1 cellular context compared by ENCODE assay signal in the genomic region with DNA sequence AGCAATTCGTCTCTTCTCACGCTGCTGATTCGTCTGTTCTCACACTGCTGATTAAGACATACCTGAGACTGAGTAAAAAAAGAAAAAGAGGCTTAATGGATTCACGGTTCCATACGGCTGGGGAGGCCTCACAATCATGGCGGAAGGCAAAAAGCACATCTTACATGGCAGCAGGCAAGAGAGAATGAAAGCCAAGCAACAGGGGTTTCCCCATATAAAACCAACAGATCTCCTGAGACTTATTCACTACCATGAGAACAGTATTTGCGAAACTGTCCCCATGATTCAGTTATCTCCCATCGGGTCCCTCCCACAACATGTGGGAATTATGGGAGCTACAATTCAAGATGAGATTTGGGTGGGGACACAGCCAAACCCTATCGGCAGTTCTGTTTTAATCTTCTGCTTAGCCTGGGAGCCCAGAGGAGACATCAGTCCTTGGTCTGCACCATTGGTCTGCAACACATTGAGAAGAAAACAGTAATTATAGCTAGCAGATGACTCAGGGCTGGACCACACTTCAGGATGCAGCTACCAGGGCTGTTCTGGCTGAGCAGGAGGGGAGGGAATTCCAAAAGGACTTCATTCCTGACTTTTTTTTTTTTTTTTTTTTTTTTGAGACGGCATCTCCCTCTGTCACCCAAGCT.
TF ChIP-seq lines count a peak whose summit lies in the region.

No MANE protein-coding gene starts in this region.

TF ChIP-seq in HepG2, 621 proteins besides CTCF, POLR2A, EP300 and RAD21 (continued from another document):
- no peak for TF ChIP-seq ZNF691 (CRISPR knock-in tag; IDR thresholded peaks at IDR 0.05; ENCODE audit: borderline replicate concordance, low read depth)
- no peak for TF ChIP-seq ZNF556 (CRISPR knock-in tag; IDR thresholded peaks at IDR 0.05; ENCODE audit: borderline replicate concordance)
- TF ChIP-seq HCFC1 (IDR thresholded peaks at IDR 0.05; ENCODE audit: low read depth, low read length) = no peak
- TF ChIP-seq, protein P1, sequence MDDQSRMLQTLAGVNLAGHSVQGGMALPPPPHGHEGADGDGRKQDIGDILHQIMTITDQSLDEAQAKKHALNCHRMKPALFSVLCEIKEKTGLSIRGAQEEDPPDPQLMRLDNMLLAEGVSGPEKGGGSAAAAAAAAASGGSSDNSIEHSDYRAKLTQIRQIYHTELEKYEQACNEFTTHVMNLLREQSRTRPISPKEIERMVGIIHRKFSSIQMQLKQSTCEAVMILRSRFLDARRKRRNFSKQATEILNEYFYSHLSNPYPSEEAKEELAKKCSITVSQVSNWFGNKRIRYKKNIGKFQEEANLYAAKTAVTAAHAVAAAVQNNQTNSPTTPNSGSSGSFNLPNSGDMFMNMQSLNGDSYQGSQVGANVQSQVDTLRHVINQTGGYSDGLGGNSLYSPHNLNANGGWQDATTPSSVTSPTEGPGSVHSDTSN (CRISPR knock-in tag; IDR thresholded peaks at IDR 0.05; ENCODE audit: borderline replicate concordance) = no peak
- no peak for TF ChIP-seq POLR2G (IDR thresholded peaks at IDR 0.05; ENCODE audit: low read depth, low read length)
- TF ChIP-seq TCF7 (IDR thresholded peaks at IDR 0.05; ENCODE audit: low read depth) = no peak
- no peak for TF ChIP-seq MYNN (CRISPR knock-in tag; IDR thresholded peaks at IDR 0.05; ENCODE audit: low read depth)
